Comparison of ENCODE assay signal across 9 cellular contexts in the genomic region with DNA sequence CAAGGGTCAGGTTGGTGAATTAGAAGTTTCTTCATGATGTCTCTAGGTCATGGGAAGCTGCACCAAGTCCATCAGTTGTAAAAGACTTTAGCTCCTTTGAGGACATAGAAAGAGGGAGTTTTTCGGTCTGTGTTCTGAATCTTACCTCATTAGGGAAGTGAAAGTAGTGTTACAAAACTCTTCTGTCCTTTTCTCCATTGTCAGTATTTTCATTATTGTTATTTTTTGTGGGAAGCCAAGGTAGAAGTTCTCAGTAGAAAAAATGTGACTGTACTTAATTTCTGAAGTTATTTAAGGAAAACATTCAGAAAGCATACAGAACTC. TPM values are rescaled to one million over a fixed set of nuclear protein-coding genes. Genes with fewer than 3 reads are reported as not detected.
DNase-seq lines count a peak whose midpoint lies in the region; ATAC-seq and TF ChIP-seq lines count a peak whose summit lies in the region.
"Had no signal": no experiment of that assay in that cellular context is flagged by ENCODE, and none has a peak within 500 bp of the region (broad histone marks: within the 10 kb centered on the region; RNA-seq: fewer than 3 reads in every experiment).

No MANE protein-coding gene starts in this region.

- intact Hi-C loops in Right ventricle myocardium inferior (cut with DNase I) (no loop called here), right cardiac atrium (cut with DNase I) (no loop called here), gastrocnemius medialis (cut with DNase I; ENCODE audit: low total_unique reads) (no loop called here), vagina (cut with DNase I) (no loop called here)

- 92% methylated on average over 1 of the region's 1 CpG for WGBS in right cardiac atrium

- ATAC-seq in Right ventricle myocardium inferior: peak; percentile 29
- ATAC-seq in right cardiac atrium: no peak
- peak; percentile 76 for ATAC-seq in HG02798 (IDR thresholded peaks at IDR 0.05; ENCODE audit: poor library complexity, unreplicated experiment)
- ATAC-seq in stimulated activated naive CD8-positive, alpha-beta T cell treated with anti-CD3 and anti-CD28 coated beads, Interleukin-15, amount 100 ng/mL, for 72 hours: peak; percentile 53
- no peak for ATAC-seq in gastrocnemius medialis

- in situ Hi-C loops in gastrocnemius medialis (cut with MboI; ENCODE audit: low sequenced_read_pairs in 4 of 4): no loop called here

- no peak for DNase-seq in Right ventricle myocardium inferior (ENCODE audit: missing footprints)
- no peak for DNase-seq in right cardiac atrium
- peak; percentile 50 to 94 for DNase-seq in NOMO-1 (lab: John Stamatoyannopoulos, UW; ENCODE audit: unreplicated experiment in 2 of 2)
- no peak for DNase-seq in stimulated activated naive CD8-positive, alpha-beta T cell treated with anti-CD3 and anti-CD28 coated beads, Interleukin-15, amount 100 ng/mL, for 72 hours
- DNase-seq in gastrocnemius medialis: no peak
- no peak for DNase-seq in T-helper 2 cell treated with Interferon-gamma antibody and Interleukin-4, amounts not matched to agents 5 μg/mL and 100 μg/mL, for 36 hours (ENCODE audit: low spot score)
- no peak for DNase-seq in vagina (ENCODE audit: extremely low spot score in 2 of 2)
- DNase-seq: NCI-H2081 had no signal

- H3K36me3 ChIP-seq in gastrocnemius medialis (no peaks in the 10 kb centered on the region), vagina (peaks cover 0 to 16% of the 10 kb centered on the region in 2 donors)

- no peak for TF ChIP-seq CTCF in gastrocnemius medialis (IDR thresholded peaks at IDR 0.05 in 4 of 5, conservative IDR thresholded peaks at IDR 0.05 in 1 of 5)
- TF ChIP-seq CTCF in vagina (IDR thresholded peaks at IDR 0.05): no peak

- H3K4me3 Mint-ChIP-seq in stimulated activated naive CD8-positive, alpha-beta T cell treated with anti-CD3 and anti-CD28 coated beads, Interleukin-15, amount 100 ng/mL, for 72 hours: no peak overlapping the region
- H3K4me3 Mint-ChIP-seq in T-helper 2 cell treated with Interferon-gamma antibody and Interleukin-4, amounts not matched to agents 5 μg/mL and 100 μg/mL, for 36 hours: no peak overlapping the region

- no peaks in the 10 kb centered on the region for H3K27me3 ChIP-seq in right cardiac atrium (ENCODE audit: control insufficient read depth, insufficient read depth)
- H3K27me3 ChIP-seq in gastrocnemius medialis: no peaks in the 10 kb centered on the region
- no peaks in the 10 kb centered on the region for H3K27me3 ChIP-seq in vagina

- H3K27ac ChIP-seq in right cardiac atrium (ENCODE audit: low read length) (no peak overlapping the region), gastrocnemius medialis (no peak overlapping the region), vagina (no peak overlapping the region)

- peaks cover 14% of the 10 kb centered on the region for H3K4me1 Mint-ChIP-seq in stimulated activated naive CD8-positive, alpha-beta T cell treated with anti-CD3 and anti-CD28 coated beads, Interleukin-15, amount 100 ng/mL, for 72 hours
- peaks cover 10% of the 10 kb centered on the region for H3K4me1 Mint-ChIP-seq in T-helper 2 cell treated with Interferon-gamma antibody and Interleukin-4, amounts not matched to agents 5 μg/mL and 100 μg/mL, for 36 hours (ENCODE audit: low read depth)

- H3K9me3 ChIP-seq in right cardiac atrium (ENCODE audit: control insufficient read depth, low read length) (no peaks in the 10 kb centered on the region), gastrocnemius medialis (no peaks in the 10 kb centered on the region), vagina (no peaks in the 10 kb centered on the region)

- H3K4me3 ChIP-seq in right cardiac atrium (ENCODE audit: low read length) (no peak overlapping the region), gastrocnemius medialis (no peak overlapping the region), vagina (no peak overlapping the region)

- H3K27me3 Mint-ChIP-seq in stimulated activated naive CD8-positive, alpha-beta T cell treated with anti-CD3 and anti-CD28 coated beads, Interleukin-15, amount 100 ng/mL, for 72 hours: no peaks in the 10 kb centered on the region
- no peaks in the 10 kb centered on the region for H3K27me3 Mint-ChIP-seq in T-helper 2 cell treated with Interferon-gamma antibody and Interleukin-4, amounts not matched to agents 5 μg/mL and 100 μg/mL, for 36 hours (ENCODE audit: low read depth)

- no peak overlapping the region for H3K27ac Mint-ChIP-seq in stimulated activated naive CD8-positive, alpha-beta T cell treated with anti-CD3 and anti-CD28 coated beads, Interleukin-15, amount 100 ng/mL, for 72 hours
- H3K27ac Mint-ChIP-seq in T-helper 2 cell treated with Interferon-gamma antibody and Interleukin-4, amounts not matched to agents 5 μg/mL and 100 μg/mL, for 36 hours: no peak overlapping the region

- no peak for TF ChIP-seq POLR2A in gastrocnemius medialis (IDR thresholded peaks at IDR 0.05)
- no peak for TF ChIP-seq POLR2A in vagina (IDR thresholded peaks at IDR 0.05)

- H3K4me1 ChIP-seq in right cardiac atrium (ENCODE audit: control insufficient read depth, insufficient read depth, low read length): peaks cover 8% of the 10 kb centered on the region
- H3K4me1 ChIP-seq in gastrocnemius medialis: peaks cover 24 to 28% of the 10 kb centered on the region in 2 donors
- H3K4me1 ChIP-seq in vagina: peaks cover 8% of the 10 kb centered on the region

- peaks cover 16% of the 10 kb centered on the region for H3K36me3 Mint-ChIP-seq in T-helper 2 cell treated with Interferon-gamma antibody and Interleukin-4, amounts not matched to agents 5 μg/mL and 100 μg/mL, for 36 hours (ENCODE audit: low read depth)

- no peaks in the 10 kb centered on the region for H3K9me3 Mint-ChIP-seq in stimulated activated naive CD8-positive, alpha-beta T cell treated with anti-CD3 and anti-CD28 coated beads, Interleukin-15, amount 100 ng/mL, for 72 hours
- no peaks in the 10 kb centered on the region for H3K9me3 Mint-ChIP-seq in T-helper 2 cell treated with Interferon-gamma antibody and Interleukin-4, amounts not matched to agents 5 μg/mL and 100 μg/mL, for 36 hours

RNA-seq across cellular contexts. Expression of a gene that starts 24.2 kb away (rescaled TPM):
- total RNA-seq in Right ventricle myocardium inferior: 38.4 TPM
- total RNA-seq in right cardiac atrium: 10 to 100 TPM; 47.1 to 51.0 (median 48.6) TPM
- 32.6 TPM for polyA plus RNA-seq in right cardiac atrium
- 10 to 100 TPM; 21.8 to 58.7 (median 29.7) TPM for total RNA-seq in gastrocnemius medialis
- 35.4 TPM for total RNA-seq in vagina

RNA-seq across cellular contexts. Expression of a gene that starts 45.8 kb away (rescaled TPM):
- 41.5 TPM for total RNA-seq in Right ventricle myocardium inferior
- total RNA-seq in right cardiac atrium: 10 to 100 TPM; 28.5 to 37.6 (median 34.5) TPM
- 47.0 TPM for polyA plus RNA-seq in right cardiac atrium
- 10 to 100 TPM; 28.7 to 37.4 (median 30.6) TPM for total RNA-seq in gastrocnemius medialis
- total RNA-seq in vagina: 20.9 TPM

RNA-seq across cellular contexts. Expression of a gene that starts 53.5 kb away (rescaled TPM):
- 3.4 TPM for total RNA-seq in Right ventricle myocardium inferior
- 10 to 100 TPM in 1 of 4 donors, 1 to 10 TPM in 3; 7.9 to 13.8 (median 8.2) TPM for total RNA-seq in right cardiac atrium
- polyA plus RNA-seq in right cardiac atrium: 8.7 TPM
- 1 to 10 TPM in 3 of 4 donors, under 1 TPM in 1; 0.97 to 2.8 (median 1.5) TPM for total RNA-seq in gastrocnemius medialis
- 22.6 TPM for total RNA-seq in vagina

Comparison
In these comparisons a context has a peak if more than half of its experiments do, and no peak if none do; other contexts are left out.
1. ATAC-seq: peak in Right ventricle myocardium inferior (single experiment), HG02798 (single experiment) and stimulated activated naive CD8-positive, alpha-beta T cell treated with anti-CD3 and anti-CD28 coated beads, Interleukin-15, amount 100 ng/mL, for 72 hours (single experiment); none in right cardiac atrium (0 of 2) and gastrocnemius medialis (0 of 2).
2. DNase-seq: peak in NOMO-1 (2 of 2); none in Right ventricle myocardium inferior (single experiment), right cardiac atrium (0 of 3), stimulated activated naive CD8-positive, alpha-beta T cell treated with anti-CD3 and anti-CD28 coated beads, Interleukin-15, amount 100 ng/mL, for 72 hours (0 of 2), gastrocnemius medialis (0 of 2), T-helper 2 cell treated with Interferon-gamma antibody and Interleukin-4, amounts not matched to agents 5 μg/mL and 100 μg/mL, for 36 hours (single experiment) and vagina (0 of 2).